ENCODE assay signal across 1 cellular context in genomic region chr6:167826230-167827061, GRCh38.
TF ChIP-seq lines count a peak whose summit lies in the region.

Gene AFDN, plus strand, starts transcription at chr6:167826911. Its CDS starts 222 bp downstream, at chr6:167827133.

TF ChIP-seq in K562, 482 proteins besides CTCF, POLR2A, EP300 and RAD21 (continued from another document and continues in another):
- TF ChIP-seq TRIM28 (IDR thresholded peaks at IDR 0.05): no peak
- TF ChIP-seq MYNN (IDR thresholded peaks at IDR 0.05): no peak
- no peak for TF ChIP-seq MYNN (CRISPR knock-in tag; IDR thresholded peaks at IDR 0.05)
- no peak for TF ChIP-seq LARP7 (IDR thresholded peaks at IDR 0.05)
- no peak for TF ChIP-seq FOXM1 (IDR thresholded peaks at IDR 0.05; ENCODE audit: low read depth)
- no peak for TF ChIP-seq FOXM1 (CRISPR knock-in tag; IDR thresholded peaks at IDR 0.05; ENCODE audit: low read depth)
- no peak for TF ChIP-seq POLR3A (IDR thresholded peaks at IDR 0.05; ENCODE audit: borderline replicate concordance, extremely low read depth, insufficient read depth, insufficient read length)
- no peak for TF ChIP-seq MNT (conservative IDR thresholded peaks at IDR 0.05)
- TF ChIP-seq ZNF449 (CRISPR knock-in tag; IDR thresholded peaks at IDR 0.05): no peak
- TF ChIP-seq WHSC1 (IDR thresholded peaks at IDR 0.05; ENCODE audit: low read length): no peak
- TF ChIP-seq UBTF (IDR thresholded peaks at IDR 0.05; ENCODE audit: borderline replicate concordance in 1 of 2, low read depth in 2 of 2, low read length in 2 of 2): no peak
- TF ChIP-seq SMC3 (conservative IDR thresholded peaks at IDR 0.05; ENCODE audit: insufficient read depth, low read depth, low read length): no peak
- no peak for TF ChIP-seq ZNF75A (CRISPR knock-in tag; IDR thresholded peaks at IDR 0.05)
- TF ChIP-seq SMARCE1 (IDR thresholded peaks at IDR 0.05): peak; percentile 47; the same call in 1 of the 2 replicates
- peak in 1 of 2 experiments; percentile 20 for TF ChIP-seq E2F6 (IDR thresholded peaks at IDR 0.05; ENCODE audit: borderline replicate concordance in 1 of 2, extremely low read depth in 1 of 2, insufficient read depth in 1 of 2, insufficient read length in 1 of 2, low read depth in 1 of 2, low read length in 1 of 2, poor library complexity in 1 of 2, severe bottlenecking in 1 of 2)
- no peak for TF ChIP-seq ZNF436 (CRISPR knock-in tag; IDR thresholded peaks at IDR 0.05)
- no peak for TF ChIP-seq PCBP2 (IDR thresholded peaks at IDR 0.05; ENCODE audit: low read depth, low read length, poor library complexity, severe bottlenecking)
- TF ChIP-seq ZNF696 (CRISPR knock-in tag; conservative IDR thresholded peaks at IDR 0.05): no peak
- no peak for TF ChIP-seq SRSF3 (IDR thresholded peaks at IDR 0.05; ENCODE audit: insufficient read depth, low read length)
- TF ChIP-seq MTA2 (IDR thresholded peaks at IDR 0.05; ENCODE audit: low read depth): no peak
- no peak for TF ChIP-seq ZNF274 (IDR thresholded peaks at IDR 0.05; ENCODE audit: borderline replicate concordance, low read depth, low read length)
- TF ChIP-seq NCOA2 (IDR thresholded peaks at IDR 0.05; ENCODE audit: partially characterized antibody in 2 of 2): no peak
- TF ChIP-seq MAFK (IDR thresholded peaks at IDR 0.05; ENCODE audit: low read length): no peak
- peak; percentile 46; the same call in 1 of the 2 replicates for TF ChIP-seq CEBPG (CRISPR knock-in tag; IDR thresholded peaks at IDR 0.05)
- no peak for TF ChIP-seq CEBPG (tag; conservative IDR thresholded peaks at IDR 0.05 in 1 of 2, IDR thresholded peaks at IDR 0.05 in 1 of 2)
- TF ChIP-seq ZBTB12 (CRISPR knock-in tag; IDR thresholded peaks at IDR 0.05): no peak
- TF ChIP-seq ZNF224 (CRISPR knock-in tag; IDR thresholded peaks at IDR 0.05): no peak
- peak; percentile 45; the same call in 1 of the 2 replicates for TF ChIP-seq CREM (IDR thresholded peaks at IDR 0.05; ENCODE audit: low read depth)
- no peak for TF ChIP-seq L3MBTL2 (IDR thresholded peaks at IDR 0.05)
- no peak for TF ChIP-seq MEF2D (tag; conservative IDR thresholded peaks at IDR 0.05; ENCODE audit: low read depth)
- TF ChIP-seq CHD1 (IDR thresholded peaks at IDR 0.05; ENCODE audit: low read length): no peak
- TF ChIP-seq MTF1 (CRISPR knock-in tag; IDR thresholded peaks at IDR 0.05; ENCODE audit: borderline replicate concordance): no peak
- peak; percentile 85 for TF ChIP-seq ARID4B (CRISPR knock-in tag; IDR thresholded peaks at IDR 0.05)
- TF ChIP-seq SPI1 (IDR thresholded peaks at IDR 0.05; ENCODE audit: borderline replicate concordance, low read depth, low read length): no peak
- TF ChIP-seq VEZF1 (CRISPR knock-in tag; IDR thresholded peaks at IDR 0.05): peak; percentile 83; the same call in 1 of the 2 replicates
- TF ChIP-seq MEF2A (IDR thresholded peaks at IDR 0.05; ENCODE audit: control insufficient read depth, low read depth, low read length): no peak
- TF ChIP-seq STAG1 (CRISPR knock-in tag; IDR thresholded peaks at IDR 0.05; ENCODE audit: borderline replicate concordance): no peak
- 0 out of 2 replicates have a peak, but pooled peaks have one; percentile 21 for TF ChIP-seq ZNF511 (CRISPR knock-in tag; IDR thresholded peaks at IDR 0.05)
- TF ChIP-seq IRF2 (CRISPR knock-in tag; IDR thresholded peaks at IDR 0.05): no peak
- no peak for TF ChIP-seq E4F1 (CRISPR knock-in tag; IDR thresholded peaks at IDR 0.05; ENCODE audit: borderline replicate concordance)
- TF ChIP-seq ESRRA (IDR thresholded peaks at IDR 0.05; ENCODE audit: borderline replicate concordance, low read depth): 0 out of 2 replicates have a peak, but pooled peaks have one; percentile 16
- no peak for TF ChIP-seq ELK1 (CRISPR knock-in tag; IDR thresholded peaks at IDR 0.05)
- no peak for TF ChIP-seq NR2F6 (CRISPR knock-in tag; IDR thresholded peaks at IDR 0.05)
- TF ChIP-seq ZNF239 (CRISPR knock-in tag; IDR thresholded peaks at IDR 0.05): no peak
- TF ChIP-seq CBX8 (IDR thresholded peaks at IDR 0.05; ENCODE audit: borderline replicate concordance, extremely low read depth, low read depth, low read length, poor library complexity, severe bottlenecking): no peak
- no peak for TF ChIP-seq MCM7 (IDR thresholded peaks at IDR 0.05)
- no peak for TF ChIP-seq RFX5 (IDR thresholded peaks at IDR 0.05; ENCODE audit: low read depth, low read length)
- TF ChIP-seq HEY1 (CRISPR knock-in tag; IDR thresholded peaks at IDR 0.05; ENCODE audit: borderline replicate concordance): no peak
- 0 out of 2 replicates have a peak, but pooled peaks have one; percentile 33 for TF ChIP-seq ERF (CRISPR knock-in tag; IDR thresholded peaks at IDR 0.05)
- no peak for TF ChIP-seq E2F3 (CRISPR knock-in tag; IDR thresholded peaks at IDR 0.05)
- TF ChIP-seq CTBP1 (IDR thresholded peaks at IDR 0.05; ENCODE audit: borderline replicate concordance): peak; percentile 78
- TF ChIP-seq HSF4 (CRISPR knock-in tag; IDR thresholded peaks at IDR 0.05; ENCODE audit: borderline replicate concordance): no peak
